Comparison of ENCODE assay signal across 1 cellular context in genomic region chr9:127224178-127224882, GRCh38.
TF ChIP-seq lines count a peak whose summit lies in the region.

No MANE protein-coding gene starts in this region.

TF ChIP-seq in HepG2, 621 proteins besides CTCF, POLR2A, EP300 and RAD21 (continued from another document and continues in another):
- TF ChIP-seq, protein P1, sequence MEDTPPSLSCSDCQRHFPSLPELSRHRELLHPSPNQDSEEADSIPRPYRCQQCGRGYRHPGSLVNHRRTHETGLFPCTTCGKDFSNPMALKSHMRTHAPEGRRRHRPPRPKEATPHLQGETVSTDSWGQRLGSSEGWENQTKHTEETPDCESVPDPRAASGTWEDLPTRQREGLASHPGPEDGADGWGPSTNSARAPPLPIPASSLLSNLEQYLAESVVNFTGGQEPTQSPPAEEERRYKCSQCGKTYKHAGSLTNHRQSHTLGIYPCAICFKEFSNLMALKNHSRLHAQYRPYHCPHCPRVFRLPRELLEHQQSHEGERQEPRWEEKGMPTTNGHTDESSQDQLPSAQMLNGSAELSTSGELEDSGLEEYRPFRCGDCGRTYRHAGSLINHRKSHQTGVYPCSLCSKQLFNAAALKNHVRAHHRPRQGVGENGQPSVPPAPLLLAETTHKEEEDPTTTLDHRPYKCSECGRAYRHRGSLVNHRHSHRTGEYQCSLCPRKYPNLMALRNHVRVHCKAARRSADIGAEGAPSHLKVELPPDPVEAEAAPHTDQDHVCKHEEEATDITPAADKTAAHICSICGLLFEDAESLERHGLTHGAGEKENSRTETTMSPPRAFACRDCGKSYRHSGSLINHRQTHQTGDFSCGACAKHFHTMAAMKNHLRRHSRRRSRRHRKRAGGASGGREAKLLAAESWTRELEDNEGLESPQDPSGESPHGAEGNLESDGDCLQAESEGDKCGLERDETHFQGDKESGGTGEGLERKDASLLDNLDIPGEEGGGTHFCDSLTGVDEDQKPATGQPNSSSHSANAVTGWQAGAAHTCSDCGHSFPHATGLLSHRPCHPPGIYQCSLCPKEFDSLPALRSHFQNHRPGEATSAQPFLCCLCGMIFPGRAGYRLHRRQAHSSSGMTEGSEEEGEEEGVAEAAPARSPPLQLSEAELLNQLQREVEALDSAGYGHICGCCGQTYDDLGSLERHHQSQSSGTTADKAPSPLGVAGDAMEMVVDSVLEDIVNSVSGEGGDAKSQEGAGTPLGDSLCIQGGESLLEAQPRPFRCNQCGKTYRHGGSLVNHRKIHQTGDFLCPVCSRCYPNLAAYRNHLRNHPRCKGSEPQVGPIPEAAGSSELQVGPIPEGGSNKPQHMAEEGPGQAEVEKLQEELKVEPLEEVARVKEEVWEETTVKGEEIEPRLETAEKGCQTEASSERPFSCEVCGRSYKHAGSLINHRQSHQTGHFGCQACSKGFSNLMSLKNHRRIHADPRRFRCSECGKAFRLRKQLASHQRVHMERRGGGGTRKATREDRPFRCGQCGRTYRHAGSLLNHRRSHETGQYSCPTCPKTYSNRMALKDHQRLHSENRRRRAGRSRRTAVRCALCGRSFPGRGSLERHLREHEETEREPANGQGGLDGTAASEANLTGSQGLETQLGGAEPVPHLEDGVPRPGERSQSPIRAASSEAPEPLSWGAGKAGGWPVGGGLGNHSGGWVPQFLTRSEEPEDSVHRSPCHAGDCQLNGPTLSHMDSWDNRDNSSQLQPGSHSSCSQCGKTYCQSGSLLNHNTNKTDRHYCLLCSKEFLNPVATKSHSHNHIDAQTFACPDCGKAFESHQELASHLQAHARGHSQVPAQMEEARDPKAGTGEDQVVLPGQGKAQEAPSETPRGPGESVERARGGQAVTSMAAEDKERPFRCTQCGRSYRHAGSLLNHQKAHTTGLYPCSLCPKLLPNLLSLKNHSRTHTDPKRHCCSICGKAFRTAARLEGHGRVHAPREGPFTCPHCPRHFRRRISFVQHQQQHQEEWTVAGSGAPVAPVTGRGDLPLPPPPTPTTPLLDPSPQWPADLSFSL (CRISPR knock-in tag; IDR thresholded peaks at IDR 0.05), result no peak
- TF ChIP-seq HHEX (CRISPR knock-in tag; IDR thresholded peaks at IDR 0.05), result no peak
- TF ChIP-seq CHCHD3 (CRISPR knock-in tag; IDR thresholded peaks at IDR 0.05), result no peak
- no peak for TF ChIP-seq ZNF496 (CRISPR knock-in tag; IDR thresholded peaks at IDR 0.05; ENCODE audit: insufficient replicate concordance)
- no peak for TF ChIP-seq ETS1 (CRISPR knock-in tag; IDR thresholded peaks at IDR 0.05)
- TF ChIP-seq ZSCAN5A (CRISPR knock-in tag; IDR thresholded peaks at IDR 0.05; ENCODE audit: borderline replicate concordance), result no peak
- no peak for TF ChIP-seq PREB (CRISPR knock-in tag; IDR thresholded peaks at IDR 0.05)
- TF ChIP-seq SKI (IDR thresholded peaks at IDR 0.05; ENCODE audit: partially characterized antibody), result no peak
- TF ChIP-seq SALL2 (CRISPR knock-in tag; IDR thresholded peaks at IDR 0.05), result no peak
- no peak for TF ChIP-seq ADNP (CRISPR knock-in tag; IDR thresholded peaks at IDR 0.05)
- TF ChIP-seq ZNF761 (CRISPR knock-in tag; conservative IDR thresholded peaks at IDR 0.05), result peak; percentile 15; the same call in 1 of the 2 replicates
- no peak for TF ChIP-seq FOXK1 (CRISPR knock-in tag; IDR thresholded peaks at IDR 0.05; ENCODE audit: borderline replicate concordance, low read depth)
- peak; percentile 42; the same call in 1 of the 2 replicates for TF ChIP-seq DMAP1 (CRISPR knock-in tag; IDR thresholded peaks at IDR 0.05)
- TF ChIP-seq ZNF383 (CRISPR knock-in tag; IDR thresholded peaks at IDR 0.05; ENCODE audit: borderline replicate concordance), result no peak
- peak; percentile 54; the same call in 1 of the 2 replicates for TF ChIP-seq ZNF225 (CRISPR knock-in tag; IDR thresholded peaks at IDR 0.05)
- TF ChIP-seq ZFP82 (CRISPR knock-in tag; IDR thresholded peaks at IDR 0.05; ENCODE audit: borderline replicate concordance), result no peak
- no peak for TF ChIP-seq ZNF775 (CRISPR knock-in tag; IDR thresholded peaks at IDR 0.05; ENCODE audit: borderline replicate concordance)
- TF ChIP-seq AKAP8 (CRISPR knock-in tag; IDR thresholded peaks at IDR 0.05), result no peak
- TF ChIP-seq, protein P2, sequence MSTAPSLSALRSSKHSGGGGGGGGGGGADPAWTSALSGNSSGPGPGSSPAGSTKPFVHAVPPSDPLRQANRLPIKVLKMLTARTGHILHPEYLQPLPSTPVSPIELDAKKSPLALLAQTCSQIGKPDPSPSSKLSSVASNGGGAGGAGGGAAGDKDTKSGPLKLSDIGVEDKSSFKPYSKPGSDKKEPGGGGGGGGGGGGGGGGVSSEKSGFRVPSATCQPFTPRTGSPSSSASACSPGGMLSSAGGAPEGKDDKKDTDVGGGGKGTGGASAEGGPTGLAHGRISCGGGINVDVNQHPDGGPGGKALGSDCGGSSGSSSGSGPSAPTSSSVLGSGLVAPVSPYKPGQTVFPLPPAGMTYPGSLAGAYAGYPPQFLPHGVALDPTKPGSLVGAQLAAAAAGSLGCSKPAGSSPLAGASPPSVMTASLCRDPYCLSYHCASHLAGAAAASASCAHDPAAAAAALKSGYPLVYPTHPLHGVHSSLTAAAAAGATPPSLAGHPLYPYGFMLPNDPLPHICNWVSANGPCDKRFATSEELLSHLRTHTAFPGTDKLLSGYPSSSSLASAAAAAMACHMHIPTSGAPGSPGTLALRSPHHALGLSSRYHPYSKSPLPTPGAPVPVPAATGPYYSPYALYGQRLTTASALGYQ (CRISPR knock-in tag; IDR thresholded peaks at IDR 0.05), result no peak
- peak; percentile 50; the same call in 1 of the 2 replicates for TF ChIP-seq PHF21A (CRISPR knock-in tag; IDR thresholded peaks at IDR 0.05)
- TF ChIP-seq SP4 (CRISPR knock-in tag; IDR thresholded peaks at IDR 0.05), result peak; percentile 85
- TF ChIP-seq ZNF780A (CRISPR knock-in tag; IDR thresholded peaks at IDR 0.05), result no peak; the same call in 1 of the 2 replicates
- no peak for TF ChIP-seq MED1 (CRISPR knock-in tag; IDR thresholded peaks at IDR 0.05)
- TF ChIP-seq, protein P3, sequence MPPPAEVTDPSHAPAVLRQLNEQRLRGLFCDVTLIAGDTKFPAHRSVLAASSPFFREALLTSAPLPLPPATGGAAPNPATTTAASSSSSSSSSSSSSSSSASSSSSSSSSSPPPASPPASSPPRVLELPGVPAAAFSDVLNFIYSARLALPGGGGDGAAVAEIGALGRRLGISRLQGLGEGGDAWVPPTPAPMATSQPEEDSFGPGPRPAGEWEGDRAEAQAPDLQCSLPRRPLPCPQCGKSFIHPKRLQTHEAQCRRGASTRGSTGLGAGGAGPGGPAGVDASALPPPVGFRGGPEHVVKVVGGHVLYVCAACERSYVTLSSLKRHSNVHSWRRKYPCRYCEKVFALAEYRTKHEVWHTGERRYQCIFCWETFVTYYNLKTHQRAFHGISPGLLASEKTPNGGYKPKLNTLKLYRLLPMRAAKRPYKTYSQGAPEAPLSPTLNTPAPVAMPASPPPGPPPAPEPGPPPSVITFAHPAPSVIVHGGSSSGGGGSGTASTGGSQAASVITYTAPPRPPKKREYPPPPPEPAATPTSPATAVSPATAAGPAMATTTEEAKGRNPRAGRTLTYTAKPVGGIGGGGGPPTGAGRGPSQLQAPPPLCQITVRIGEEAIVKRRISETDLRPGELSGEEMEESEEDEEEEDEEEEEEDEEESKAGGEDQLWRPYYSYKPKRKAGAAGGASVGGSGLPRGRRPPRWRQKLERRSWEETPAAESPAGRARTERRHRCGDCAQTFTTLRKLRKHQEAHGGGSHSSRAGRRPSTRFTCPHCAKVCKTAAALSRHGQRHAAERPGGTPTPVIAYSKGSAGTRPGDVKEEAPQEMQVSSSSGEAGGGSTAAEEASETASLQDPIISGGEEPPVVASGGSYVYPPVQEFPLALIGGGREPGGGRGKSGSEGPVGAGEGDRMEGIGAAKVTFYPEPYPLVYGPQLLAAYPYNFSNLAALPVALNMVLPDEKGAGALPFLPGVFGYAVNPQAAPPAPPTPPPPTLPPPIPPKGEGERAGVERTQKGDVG (CRISPR knock-in tag; IDR thresholded peaks at IDR 0.05; ENCODE audit: borderline replicate concordance), result peak; percentile 45; the same call in 1 of the 2 replicates
- TF ChIP-seq, protein P4, sequence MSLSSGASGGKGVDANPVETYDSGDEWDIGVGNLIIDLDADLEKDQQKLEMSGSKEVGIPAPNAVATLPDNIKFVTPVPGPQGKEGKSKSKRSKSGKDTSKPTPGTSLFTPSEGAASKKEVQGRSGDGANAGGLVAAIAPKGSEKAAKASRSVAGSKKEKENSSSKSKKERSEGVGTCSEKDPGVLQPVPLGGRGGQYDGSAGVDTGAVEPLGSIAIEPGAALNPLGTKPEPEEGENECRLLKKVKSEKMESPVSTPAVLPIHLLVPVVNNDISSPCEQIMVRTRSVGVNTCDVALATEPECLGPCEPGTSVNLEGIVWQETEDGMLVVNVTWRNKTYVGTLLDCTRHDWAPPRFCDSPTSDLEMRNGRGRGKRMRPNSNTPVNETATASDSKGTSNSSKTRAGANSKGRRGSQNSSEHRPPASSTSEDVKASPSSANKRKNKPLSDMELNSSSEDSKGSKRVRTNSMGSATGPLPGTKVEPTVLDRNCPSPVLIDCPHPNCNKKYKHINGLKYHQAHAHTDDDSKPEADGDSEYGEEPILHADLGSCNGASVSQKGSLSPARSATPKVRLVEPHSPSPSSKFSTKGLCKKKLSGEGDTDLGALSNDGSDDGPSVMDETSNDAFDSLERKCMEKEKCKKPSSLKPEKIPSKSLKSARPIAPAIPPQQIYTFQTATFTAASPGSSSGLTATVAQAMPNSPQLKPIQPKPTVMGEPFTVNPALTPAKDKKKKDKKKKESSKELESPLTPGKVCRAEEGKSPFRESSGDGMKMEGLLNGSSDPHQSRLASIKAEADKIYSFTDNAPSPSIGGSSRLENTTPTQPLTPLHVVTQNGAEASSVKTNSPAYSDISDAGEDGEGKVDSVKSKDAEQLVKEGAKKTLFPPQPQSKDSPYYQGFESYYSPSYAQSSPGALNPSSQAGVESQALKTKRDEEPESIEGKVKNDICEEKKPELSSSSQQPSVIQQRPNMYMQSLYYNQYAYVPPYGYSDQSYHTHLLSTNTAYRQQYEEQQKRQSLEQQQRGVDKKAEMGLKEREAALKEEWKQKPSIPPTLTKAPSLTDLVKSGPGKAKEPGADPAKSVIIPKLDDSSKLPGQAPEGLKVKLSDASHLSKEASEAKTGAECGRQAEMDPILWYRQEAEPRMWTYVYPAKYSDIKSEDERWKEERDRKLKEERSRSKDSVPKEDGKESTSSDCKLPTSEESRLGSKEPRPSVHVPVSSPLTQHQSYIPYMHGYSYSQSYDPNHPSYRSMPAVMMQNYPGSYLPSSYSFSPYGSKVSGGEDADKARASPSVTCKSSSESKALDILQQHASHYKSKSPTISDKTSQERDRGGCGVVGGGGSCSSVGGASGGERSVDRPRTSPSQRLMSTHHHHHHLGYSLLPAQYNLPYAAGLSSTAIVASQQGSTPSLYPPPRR (CRISPR knock-in tag; IDR thresholded peaks at IDR 0.05; ENCODE audit: borderline replicate concordance), result no peak
- peak; percentile 33; the same call in 1 of the 2 replicates for TF ChIP-seq ZNF350 (CRISPR knock-in tag; IDR thresholded peaks at IDR 0.05; ENCODE audit: borderline replicate concordance, low read depth)
- TF ChIP-seq ZZZ3 (CRISPR knock-in tag; IDR thresholded peaks at IDR 0.05; ENCODE audit: borderline replicate concordance), result no peak; the same call in 1 of the 2 replicates
- no peak for TF ChIP-seq FOXO4 (CRISPR knock-in tag; conservative IDR thresholded peaks at IDR 0.05)
- no peak for TF ChIP-seq ZKSCAN8 (CRISPR knock-in tag; IDR thresholded peaks at IDR 0.05; ENCODE audit: borderline replicate concordance)
- TF ChIP-seq NONO (IDR thresholded peaks at IDR 0.05), result no peak
- TF ChIP-seq NONO (CRISPR knock-in tag; conservative IDR thresholded peaks at IDR 0.05), result 0 out of 2 replicates have a peak, but pooled peaks have one; percentile 31
- TF ChIP-seq SAFB2 (CRISPR knock-in tag; IDR thresholded peaks at IDR 0.05; ENCODE audit: borderline replicate concordance, low read depth), result no peak
- no peak for TF ChIP-seq KLF6 (CRISPR knock-in tag; IDR thresholded peaks at IDR 0.05)
- TF ChIP-seq, protein P5, sequence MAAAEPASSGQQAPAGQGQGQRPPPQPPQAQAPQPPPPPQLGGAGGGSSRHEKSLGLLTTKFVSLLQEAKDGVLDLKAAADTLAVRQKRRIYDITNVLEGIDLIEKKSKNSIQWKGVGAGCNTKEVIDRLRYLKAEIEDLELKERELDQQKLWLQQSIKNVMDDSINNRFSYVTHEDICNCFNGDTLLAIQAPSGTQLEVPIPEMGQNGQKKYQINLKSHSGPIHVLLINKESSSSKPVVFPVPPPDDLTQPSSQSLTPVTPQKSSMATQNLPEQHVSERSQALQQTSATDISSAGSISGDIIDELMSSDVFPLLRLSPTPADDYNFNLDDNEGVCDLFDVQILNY (CRISPR knock-in tag; conservative IDR thresholded peaks at IDR 0.05), result no peak
